31 cellular contexts compared by ENCODE assay signal in the genomic region with DNA sequence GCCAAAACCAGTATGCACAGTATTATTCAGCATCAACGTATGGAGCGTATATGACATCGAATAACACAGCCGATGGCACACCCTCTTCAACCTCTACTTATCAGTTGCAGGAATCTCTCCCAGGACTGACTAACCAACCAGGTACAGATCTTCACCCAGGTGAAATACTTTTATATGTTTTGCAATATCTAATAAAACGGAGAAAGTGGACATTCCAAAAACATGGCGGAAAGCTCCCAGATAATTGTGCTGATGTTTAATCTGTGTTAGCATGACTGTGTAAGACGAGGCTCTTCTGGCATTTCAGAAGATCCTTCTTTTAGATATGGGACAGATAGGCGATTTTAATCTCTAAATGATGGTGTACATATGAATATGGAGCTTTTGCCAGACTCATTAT.
"Had no signal": no experiment of that assay in that cellular context is flagged by ENCODE, and none has a peak within 500 bp of the region (broad histone marks: within the 10 kb centered on the region; RNA-seq: fewer than 3 reads in every experiment).

No MANE protein-coding gene starts in this region.

- H3K4me3 ChIP-seq: ascending aorta, cardiac muscle cell had no signal

- DNase-seq: activated B cell treated with CpG ODN at 0.5 μM for 24 hours; activated CD4-positive, alpha-beta memory T cell treated with anti-CD3 and anti-CD28 coated beads for 36 hours; activated CD4-positive, alpha-beta T cell treated with anti-CD3 and anti-CD28 coated beads for 4 hours; activated CD4-positive, alpha-beta T cell treated with anti-CD3 and anti-CD28 coated beads, Interleukin-2, amount 10 ng/mL, durations not matched to agents 24 days and 14 days; activated CD4-positive, alpha-beta T cell treated with anti-CD3 and anti-CD28 coated beads, Interleukin-2, amount 50 U/mL, for 1 hour; activated CD4-positive, alpha-beta T cell treated with anti-CD3 and anti-CD28 coated beads, Interleukin-2, amount 50 U/mL, for 4 hours; activated CD4-positive, CD25-positive, alpha-beta regulatory T cell treated with anti-CD3 and anti-CD28 coated beads, Interleukin-2, amount 50 U/mL, for 72 hours; activated CD8-positive, alpha-beta memory T cell treated with anti-CD3 and anti-CD28 coated beads, Interleukin-2, amount 50 U/mL, for 4 hours; activated CD8-positive, alpha-beta T cell treated with anti-CD3 and anti-CD28 coated beads for 36 hours; activated effector memory CD4-positive, alpha-beta T cell treated with anti-CD3 and anti-CD28 coated beads, Interleukin-2, amount 50 U/mL, for 16 hours; activated gamma-delta T cell treated with Interleukin-2 at 50 U/mL for 16 hours; activated naive CD4-positive, alpha-beta T cell; activated naive CD4-positive, alpha-beta T cell treated with anti-CD3 and anti-CD28 coated beads for 36 hours; activated naive CD4-positive, alpha-beta T cell treated with anti-CD3 and anti-CD28 coated beads, Interleukin-2, amount 50 U/mL, for 16 hours; activated naive CD8-positive, alpha-beta T cell treated with anti-CD3 and anti-CD28 coated beads for 36 hours; activated T-cell treated with anti-CD3 and anti-CD28 coated beads for 4 hours; activated T-cell treated with anti-CD3 and anti-CD28 coated beads, Interleukin-2, amount 50 U/mL, for 1 hour; activated T-cell treated with anti-CD3 and anti-CD28 coated beads, Interleukin-2, amount 50 U/mL, for 4 hours; activated T-cell treated with anti-CD3 and anti-CD28 coated beads, Interleukin-2, amount 50 U/mL, for 72 hours; amygdala; anterior cingulate cortex; caudate nucleus; cerebellar nuclear complex; T-helper 1 cell; T-helper 2 cell; T-helper 9 cell had no signal

- H3K27me3 ChIP-seq: ascending aorta, cardiac muscle cell had no signal

- H3K4me1 ChIP-seq: ascending aorta had no signal

- H3K27ac ChIP-seq: ascending aorta, cardiac muscle cell, VCaP had no signal

- H3K9me3 ChIP-seq: ascending aorta had no signal

- H3K36me3 ChIP-seq: ascending aorta, cardiac muscle cell had no signal

- ATAC-seq: activated CD8-positive, alpha-beta T cell treated with anti-CD3 and anti-CD28 coated beads for 36 hours; activated naive CD4-positive, alpha-beta T cell treated with anti-CD3 and anti-CD28 coated beads, Interleukin-2, amount 50 U/mL, for 72 hours; activated T-cell treated with anti-CD3 and anti-CD28 coated beads, Interleukin-2, amount 50 U/mL, for 4 hours; activated T-cell treated with anti-CD3 and anti-CD28 coated beads, Interleukin-2, amount 50 U/mL, for 72 hours; activated T-helper 17 cell treated with anti-CD3 and anti-CD28 coated beads, Interleukin-2, amount 50 U/mL, for 72 hours had no signal
